Comparison of ENCODE assay signal across 27 cellular contexts in the genomic region with DNA sequence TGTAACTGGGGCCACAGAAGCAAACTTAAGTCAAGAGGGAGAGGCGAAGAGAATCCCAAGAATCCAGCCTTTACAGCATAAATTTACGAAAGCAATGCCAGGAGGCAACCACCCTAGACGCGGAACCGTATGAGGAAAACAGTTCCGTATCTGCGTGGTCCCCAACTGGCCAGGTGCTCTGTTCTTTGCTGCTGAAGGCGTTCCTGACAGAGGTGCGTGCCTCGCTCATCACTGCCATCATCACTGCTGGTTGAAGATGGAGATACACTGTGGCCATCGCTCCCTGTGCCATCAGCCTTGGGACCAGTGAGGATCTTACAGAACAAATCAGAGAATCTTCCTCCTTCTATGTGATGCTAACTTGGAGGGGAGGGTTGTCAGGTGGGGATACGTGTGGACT.
"Had no signal": no experiment of that assay in that cellular context is flagged by ENCODE, and none has a peak within 500 bp of the region (broad histone marks: within the 10 kb centered on the region; RNA-seq: fewer than 3 reads in every experiment).

No MANE protein-coding gene starts in this region.

- H3K9me3 ChIP-seq: ascending aorta had no signal

- H3K27me3 ChIP-seq: ascending aorta had no signal

- H3K36me3 ChIP-seq: ascending aorta, cardiac muscle cell had no signal

- DNase-seq: activated B cell treated with CpG ODN at 0.5 μM for 24 hours; activated CD4-positive, alpha-beta memory T cell treated with anti-CD3 and anti-CD28 coated beads for 36 hours; activated CD4-positive, alpha-beta T cell treated with anti-CD3 and anti-CD28 coated beads for 4 hours; activated CD4-positive, alpha-beta T cell treated with anti-CD3 and anti-CD28 coated beads, Interleukin-2, amount 10 ng/mL, durations not matched to agents 24 days and 14 days; activated CD4-positive, alpha-beta T cell treated with anti-CD3 and anti-CD28 coated beads, Interleukin-2, amount 50 U/mL, for 1 hour; activated CD4-positive, alpha-beta T cell treated with anti-CD3 and anti-CD28 coated beads, Interleukin-2, amount 50 U/mL, for 4 hours; activated CD4-positive, CD25-positive, alpha-beta regulatory T cell treated with anti-CD3 and anti-CD28 coated beads, Interleukin-2, amount 50 U/mL, for 72 hours; activated CD8-positive, alpha-beta memory T cell treated with anti-CD3 and anti-CD28 coated beads, Interleukin-2, amount 50 U/mL, for 4 hours; activated CD8-positive, alpha-beta T cell treated with anti-CD3 and anti-CD28 coated beads for 36 hours; activated effector memory CD4-positive, alpha-beta T cell treated with Interleukin-2 at 50 U/mL for 16 hours; activated gamma-delta T cell; activated naive CD4-positive, alpha-beta T cell treated with anti-CD3 and anti-CD28 coated beads, Interleukin-2, amount 10 ng/mL, durations not matched to agents 7 days and 5 days; activated naive CD4-positive, alpha-beta T cell treated with Interleukin-2 at 50 U/mL for 16 hours; activated naive CD8-positive, alpha-beta T cell treated with anti-CD3 and anti-CD28 coated beads, Interleukin-2, amount 10 ng/mL, durations not matched to agents 7 days and 5 days; activated naive CD8-positive, alpha-beta T cell treated with anti-CD3 and anti-CD28 coated beads, Interleukin-2, amount 50 U/mL, for 24 hours; activated T-cell treated with anti-CD3 and anti-CD28 coated beads, Interleukin-2, amount 50 U/mL, for 24 hours; activated T-cell treated with anti-CD3 and anti-CD28 coated beads, Interleukin-2, amount 50 U/mL, for 48 hours; amygdala; anterior cingulate cortex; caudate nucleus; SW 1271; T-helper 1 cell; T-helper 2 cell; T-helper 9 cell had no signal

- H3K27ac ChIP-seq: ascending aorta, cardiac muscle cell, VCaP had no signal

- H3K4me1 ChIP-seq: ascending aorta had no signal

- H3K4me3 ChIP-seq: ascending aorta, cardiac muscle cell had no signal

- ATAC-seq: activated CD8-positive, alpha-beta T cell treated with anti-CD3 and anti-CD28 coated beads for 36 hours; activated naive CD8-positive, alpha-beta T cell treated with anti-CD3 and anti-CD28 coated beads, Interleukin-2, amount 50 U/mL, for 24 hours had no signal
